In the genomic region with DNA sequence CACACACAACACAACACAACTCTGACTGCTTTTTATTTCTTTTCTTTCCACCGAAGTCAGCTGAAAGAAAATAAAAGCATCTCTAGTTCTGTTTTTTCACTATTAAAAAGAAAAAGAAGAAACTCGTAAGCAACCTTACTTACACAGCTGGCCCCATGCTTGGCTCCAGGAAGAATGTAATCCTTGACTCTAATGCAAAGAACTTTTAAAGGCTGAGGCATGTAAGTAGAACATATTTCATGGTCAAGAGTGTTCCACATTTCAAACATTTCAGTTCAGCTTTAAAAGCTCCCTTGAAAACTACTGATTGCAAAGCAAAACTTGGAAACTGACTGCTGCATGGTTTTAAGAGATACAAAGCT, we compare ENCODE assay signal across 1 cellular context.
TF ChIP-seq lines count a peak whose summit lies in the region.

No MANE protein-coding gene starts in this region.

TF ChIP-seq in GM23338, 12 proteins besides CTCF, POLR2A, EP300 and RAD21 (continued from another document):
- TF ChIP-seq, protein P1, sequence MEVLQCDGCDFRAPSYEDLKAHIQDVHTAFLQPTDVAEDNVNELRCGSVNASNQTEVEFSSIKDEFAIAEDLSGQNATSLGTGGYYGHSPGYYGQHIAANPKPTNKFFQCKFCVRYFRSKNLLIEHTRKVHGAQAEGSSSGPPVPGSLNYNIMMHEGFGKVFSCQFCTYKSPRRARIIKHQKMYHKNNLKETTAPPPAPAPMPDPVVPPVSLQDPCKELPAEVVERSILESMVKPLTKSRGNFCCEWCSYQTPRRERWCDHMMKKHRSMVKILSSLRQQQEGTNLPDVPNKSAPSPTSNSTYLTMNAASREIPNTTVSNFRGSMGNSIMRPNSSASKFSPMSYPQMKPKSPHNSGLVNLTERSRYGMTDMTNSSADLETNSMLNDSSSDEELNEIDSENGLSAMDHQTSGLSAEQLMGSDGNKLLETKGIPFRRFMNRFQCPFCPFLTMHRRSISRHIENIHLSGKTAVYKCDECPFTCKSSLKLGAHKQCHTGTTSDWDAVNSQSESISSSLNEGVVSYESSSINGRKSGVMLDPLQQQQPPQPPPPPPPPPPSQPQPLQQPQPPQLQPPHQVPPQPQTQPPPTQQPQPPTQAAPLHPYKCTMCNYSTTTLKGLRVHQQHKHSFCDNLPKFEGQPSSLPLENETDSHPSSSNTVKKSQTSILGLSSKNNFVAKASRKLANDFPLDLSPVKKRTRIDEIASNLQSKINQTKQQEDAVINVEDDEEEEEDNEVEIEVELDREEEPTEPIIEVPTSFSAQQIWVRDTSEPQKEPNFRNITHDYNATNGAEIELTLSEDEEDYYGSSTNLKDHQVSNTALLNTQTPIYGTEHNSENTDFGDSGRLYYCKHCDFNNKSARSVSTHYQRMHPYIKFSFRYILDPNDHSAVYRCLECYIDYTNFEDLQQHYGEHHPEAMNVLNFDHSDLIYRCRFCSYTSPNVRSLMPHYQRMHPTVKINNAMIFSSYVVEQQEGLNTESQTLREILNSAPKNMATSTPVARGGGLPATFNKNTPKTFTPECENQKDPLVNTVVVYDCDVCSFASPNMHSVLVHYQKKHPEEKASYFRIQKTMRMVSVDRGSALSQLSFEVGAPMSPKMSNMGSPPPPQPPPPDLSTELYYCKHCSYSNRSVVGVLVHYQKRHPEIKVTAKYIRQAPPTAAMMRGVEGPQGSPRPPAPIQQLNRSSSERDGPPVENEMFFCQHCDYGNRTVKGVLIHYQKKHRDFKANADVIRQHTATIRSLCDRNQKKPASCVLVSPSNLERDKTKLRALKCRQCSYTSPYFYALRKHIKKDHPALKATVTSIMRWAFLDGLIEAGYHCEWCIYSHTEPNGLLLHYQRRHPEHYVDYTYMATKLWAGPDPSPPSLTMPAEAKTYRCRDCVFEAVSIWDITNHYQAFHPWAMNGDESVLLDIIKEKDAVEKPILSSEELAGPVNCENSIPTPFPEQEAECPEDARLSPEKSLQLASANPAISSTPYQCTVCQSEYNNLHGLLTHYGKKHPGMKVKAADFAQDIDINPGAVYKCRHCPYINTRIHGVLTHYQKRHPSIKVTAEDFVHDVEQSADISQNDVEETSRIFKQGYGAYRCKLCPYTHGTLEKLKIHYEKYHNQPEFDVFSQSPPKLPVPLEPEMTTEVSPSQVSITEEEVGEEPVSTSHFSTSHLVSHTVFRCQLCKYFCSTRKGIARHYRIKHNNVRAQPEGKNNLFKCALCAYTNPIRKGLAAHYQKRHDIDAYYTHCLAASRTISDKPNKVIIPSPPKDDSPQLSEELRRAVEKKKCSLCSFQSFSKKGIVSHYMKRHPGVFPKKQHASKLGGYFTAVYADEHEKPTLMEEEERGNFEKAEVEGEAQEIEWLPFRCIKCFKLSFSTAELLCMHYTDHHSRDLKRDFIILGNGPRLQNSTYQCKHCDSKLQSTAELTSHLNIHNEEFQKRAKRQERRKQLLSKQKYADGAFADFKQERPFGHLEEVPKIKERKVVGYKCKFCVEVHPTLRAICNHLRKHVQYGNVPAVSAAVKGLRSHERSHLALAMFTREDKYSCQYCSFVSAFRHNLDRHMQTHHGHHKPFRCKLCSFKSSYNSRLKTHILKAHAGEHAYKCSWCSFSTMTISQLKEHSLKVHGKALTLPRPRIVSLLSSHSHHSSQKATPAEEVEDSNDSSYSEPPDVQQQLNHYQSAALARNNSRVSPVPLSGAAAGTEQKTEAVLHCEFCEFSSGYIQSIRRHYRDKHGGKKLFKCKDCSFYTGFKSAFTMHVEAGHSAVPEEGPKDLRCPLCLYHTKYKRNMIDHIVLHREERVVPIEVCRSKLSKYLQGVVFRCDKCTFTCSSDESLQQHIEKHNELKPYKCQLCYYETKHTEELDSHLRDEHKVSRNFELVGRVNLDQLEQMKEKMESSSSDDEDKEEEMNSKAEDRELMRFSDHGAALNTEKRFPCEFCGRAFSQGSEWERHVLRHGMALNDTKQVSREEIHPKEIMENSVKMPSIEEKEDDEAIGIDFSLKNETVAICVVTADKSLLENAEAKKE (CRISPR knock-in tag; IDR thresholded peaks at IDR 0.05): no peak
- TF ChIP-seq STAT1 (IDR thresholded peaks at IDR 0.05; ENCODE audit: unreplicated experiment): no peak
- TF ChIP-seq CREB1 (CRISPR knock-in tag; IDR thresholded peaks at IDR 0.05; ENCODE audit: low read depth): no peak
- TF ChIP-seq, protein P2, sequence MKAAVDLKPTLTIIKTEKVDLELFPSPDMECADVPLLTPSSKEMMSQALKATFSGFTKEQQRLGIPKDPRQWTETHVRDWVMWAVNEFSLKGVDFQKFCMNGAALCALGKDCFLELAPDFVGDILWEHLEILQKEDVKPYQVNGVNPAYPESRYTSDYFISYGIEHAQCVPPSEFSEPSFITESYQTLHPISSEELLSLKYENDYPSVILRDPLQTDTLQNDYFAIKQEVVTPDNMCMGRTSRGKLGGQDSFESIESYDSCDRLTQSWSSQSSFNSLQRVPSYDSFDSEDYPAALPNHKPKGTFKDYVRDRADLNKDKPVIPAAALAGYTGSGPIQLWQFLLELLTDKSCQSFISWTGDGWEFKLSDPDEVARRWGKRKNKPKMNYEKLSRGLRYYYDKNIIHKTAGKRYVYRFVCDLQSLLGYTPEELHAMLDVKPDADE (IDR thresholded peaks at IDR 0.05): no peak
- no peak for TF ChIP-seq POLR2AphosphoS5 (IDR thresholded peaks at IDR 0.05; ENCODE audit: low read depth)
